Comparison of ENCODE assay signal across 7 cellular contexts in genomic region chrX:147079974-147080373, GRCh38.
"Had no signal": no experiment of that assay in that cellular context is flagged by ENCODE, and none has a peak within 500 bp of the region (broad histone marks: within the 10 kb centered on the region; RNA-seq: fewer than 3 reads in every experiment).

No MANE protein-coding gene starts in this region.

- DNase-seq: H9, HCEC 1CT, KBM-7 had no signal

- H3K27ac Mint-ChIP-seq: GM23338, H9 had no signal

- H3K9me3 Mint-ChIP-seq: GM23338 had no signal

- H2AFZ ChIP-seq: GM23338 had no signal

- ATAC-seq: GM23338 had no signal

- H3K4me3 ChIP-seq: GM23338 had no signal

- H3K4me2 ChIP-seq: GM23338 had no signal

- H3K4me1 Mint-ChIP-seq: GM23338 had no signal

- H3K4me3 Mint-ChIP-seq: GM23338, H9 had no signal

- FAIRE-seq: H1, H54, HTR-8/SVneo had no signal
